13 cellular contexts compared by ENCODE assay signal in genomic region chr3:173465112-173465511, GRCh38.
DNase-seq lines count a peak whose midpoint lies in the region; ATAC-seq, FAIRE-seq and TF ChIP-seq lines count a peak whose summit lies in the region.
"Had no signal": no experiment of that assay in that cellular context is flagged by ENCODE, and none has a peak within 500 bp of the region (broad histone marks: within the 10 kb centered on the region; RNA-seq: fewer than 3 reads in every experiment).

No MANE protein-coding gene starts in this region.

- no peak overlapping the region for H4K91ac ChIP-seq in IMR-90 (ENCODE audit: insufficient read depth, low read depth, low read length)

- H3K4ac ChIP-seq in IMR-90 (ENCODE audit: low read depth, low read length): no peak overlapping the region

- H4K20me1 ChIP-seq in IMR-90 (ENCODE audit: insufficient read depth, low read length): no peaks in the 10 kb centered on the region
- H4K20me1 ChIP-seq in hepatocyte (ENCODE audit: insufficient read depth, poor library complexity, severe bottlenecking): no peaks in the 10 kb centered on the region

- H3K9me3 ChIP-seq in IMR-90 (ENCODE audit: control insufficient read depth, insufficient read depth, low read length) (no peaks in the 10 kb centered on the region), hepatocyte (ENCODE audit: low read depth) (no peaks in the 10 kb centered on the region), kidney (ENCODE audit: control insufficient read depth in 1 of 2, low read length in 2 of 2) (no peaks in the 10 kb centered on the region), left lung (no peaks in the 10 kb centered on the region)

- H3K4me2 ChIP-seq in IMR-90 (ENCODE audit: low read depth, low read length) (no peak overlapping the region), hepatocyte (no peak overlapping the region)

- TF ChIP-seq POLR2A in IMR-90 (IDR thresholded peaks at IDR 0.05; ENCODE audit: low read depth, low read length): no peak

- H3K36me3 ChIP-seq in BJ (ENCODE audit: control insufficient read depth, insufficient read depth, low read length) (no peaks in the 10 kb centered on the region), IMR-90 (ENCODE audit: control insufficient read depth, insufficient read depth, low read length) (no peaks in the 10 kb centered on the region), kidney epithelial cell (ENCODE audit: control insufficient read depth, insufficient read depth, low read length) (no peaks in the 10 kb centered on the region), hepatocyte (replicated peaks; ENCODE audit: insufficient read depth, low read depth) (no peaks in the 10 kb centered on the region), kidney (ENCODE audit: control insufficient read depth in 1 of 2, insufficient read depth in 2 of 2, low read length in 2 of 2) (no peaks in the 10 kb centered on the region), left lung (no peaks in the 10 kb centered on the region)

- no peaks in the 10 kb centered on the region for H3K4me1 ChIP-seq in IMR-90 (ENCODE audit: control insufficient read depth, insufficient read depth, low read length)
- no peaks in the 10 kb centered on the region for H3K4me1 ChIP-seq in hepatocyte (ENCODE audit: insufficient read depth)
- no peaks in the 10 kb centered on the region for H3K4me1 ChIP-seq in kidney (ENCODE audit: control insufficient read depth in 1 of 2, insufficient read depth in 1 of 2, low read depth in 1 of 2, low read length in 2 of 2)
- H3K4me1 ChIP-seq in left lung: no peaks in the 10 kb centered on the region

- H3K27ac ChIP-seq in IMR-90 (ENCODE audit: insufficient read depth, low read length) (no peak overlapping the region), hepatocyte (no peak overlapping the region), kidney (ENCODE audit: low read depth in 2 of 2, low read length in 2 of 2) (no peak overlapping the region), left lung (no peak overlapping the region)
- H3K27ac ChIP-seq: C4-2B had no signal

- no peak overlapping the region for H3K56ac ChIP-seq in IMR-90 (ENCODE audit: extremely low read depth, insufficient read depth, low read length)

- H4K5ac ChIP-seq in IMR-90 (ENCODE audit: low read depth, low read length): no peak overlapping the region

- in situ Hi-C loops in IMR-90 (cut with MboI; ENCODE audit: low sequenced_read_pairs): no loop called here

- dilution Hi-C loops in IMR-90 (cut with HindIII; ENCODE audit: low sequenced_read_pairs, unreplicated experiment): no loop called here

- H3K79me1 ChIP-seq in IMR-90 (ENCODE audit: low read depth in 1 of 2, low read length in 2 of 2): no peaks in the 10 kb centered on the region

- H3K9ac ChIP-seq in IMR-90 (ENCODE audit: low read depth, low read length): no peak overlapping the region
- no peak overlapping the region for H3K9ac ChIP-seq in kidney (ENCODE audit: low read length in 2 of 2)

- 60% methylated on average over 1 of the region's 1 CpG; no CpG with 5 or more reads in 1 of the 2 experiments for whole genome bisulfite sequencing in IMR-90 (ENCODE audit: extremely low coverage in 2 of 2, insufficient read length in 1 of 2), 2 experiments
- WGBS in hepatocyte (ENCODE audit: low lambda C conversion rate, missing lambda C conversion rate): 77% methylated on average over 1 of the region's 1 CpG

- H3K23ac ChIP-seq in IMR-90 (ENCODE audit: low read depth, low read length): no peak overlapping the region

- H2BK5ac ChIP-seq in IMR-90 (ENCODE audit: low read depth, low read length, poor library complexity, severe bottlenecking): no peak overlapping the region

- no peaks in the 10 kb centered on the region for H3K9me2 ChIP-seq in hepatocyte (replicated peaks; ENCODE audit: insufficient read depth)

- TF ChIP-seq CTCF in BJ (IDR thresholded peaks at IDR 0.05; ENCODE audit: insufficient read depth, low read depth, low read length): no peak
- TF ChIP-seq CTCF in IMR-90 (conservative IDR thresholded peaks at IDR 0.05; ENCODE audit: low read depth, low read length): no peak
- TF ChIP-seq CTCF in kidney epithelial cell (IDR thresholded peaks at IDR 0.05; ENCODE audit: insufficient read depth, low read length, poor library complexity, severe bottlenecking): no peak
- no peak for TF ChIP-seq CTCF in hepatocyte (IDR thresholded peaks at IDR 0.05; ENCODE audit: poor library complexity)
- TF ChIP-seq CTCF in kidney (IDR thresholded peaks at IDR 0.05; ENCODE audit: borderline replicate concordance, extremely low read depth, insufficient read depth): no peak
- TF ChIP-seq CTCF in left lung (IDR thresholded peaks at IDR 0.05): no peak

- H2AK5ac ChIP-seq in IMR-90 (ENCODE audit: low read depth, low read length): no peak overlapping the region

- no peak overlapping the region for H3K14ac ChIP-seq in IMR-90 (replicated peaks; ENCODE audit: low read depth, low read length)

- FAIRE-seq in kidney (lab: Jason Lieb, UNC): no peak
- FAIRE-seq: keratinocyte had no signal

- no peak overlapping the region for H2BK15ac ChIP-seq in IMR-90 (ENCODE audit: low read depth, low read length)

- POLR2A ChIA-PET in BJ (lab: Charles Lee): interaction anchor here (0.6 kb wide), 1 partner anchor 741 kb away, joined by 3 read pairs; no protein-coding TSS in a partner anchor
- POLR2A ChIA-PET in IMR-90 (lab: Charles Lee; ENCODE audit: unreplicated experiment): no interaction called here

- ATAC-seq in IMR-90 (ENCODE audit: low read depth) (peak; percentile 48), left lung (no peak), esophagus mucosa (no peak)
- ATAC-seq: sciatic nerve had no signal

- intact Hi-C loops in IMR-90 (cut with micrococcal nuclease) (no loop called here), kidney (cut with DNase I) (no loop called here), left lung (cut with DNase I) (no loop called here)

- H2BK20ac ChIP-seq in IMR-90 (ENCODE audit: low read depth, low read length): no peak overlapping the region

- no peaks in the 10 kb centered on the region for H3K79me2 ChIP-seq in hepatocyte

- H2AK9ac ChIP-seq in IMR-90 (replicated peaks; ENCODE audit: low read depth, low read length, poor library complexity): peak overlapping the region; percentile 65

- BruUV-seq in IMR-90 (replicated peaks; lab: Mats Ljungman, UMichigan): no TSS peak

- H4K8ac ChIP-seq in IMR-90 (ENCODE audit: low read depth in 2 of 2, low read length in 2 of 2): no peak overlapping the region

- CTCF ChIA-PET in BJ (lab: Yijun Ruan, JAX) (no interaction called here), IMR-90 (lab: Yijun Ruan, JAX) (interaction anchor here (0.6 kb wide), 1 partner anchor 624 kb away, joined by 4 read pairs; no protein-coding TSS in a partner anchor)

- H2BK120ac ChIP-seq in IMR-90 (ENCODE audit: low read depth, low read length): no peak overlapping the region

- TF ChIP-seq RAD21 in IMR-90 (IDR thresholded peaks at IDR 0.05; ENCODE audit: low read length): no peak

- H3K27me3 ChIP-seq in BJ (ENCODE audit: control insufficient read depth, insufficient read depth, low read length) (no peaks in the 10 kb centered on the region), IMR-90 (ENCODE audit: control insufficient read depth, insufficient read depth, low read length) (no peaks in the 10 kb centered on the region), kidney epithelial cell (ENCODE audit: control insufficient read depth, insufficient read depth, low read length) (no peaks in the 10 kb centered on the region), hepatocyte (no peaks in the 10 kb centered on the region), left lung (no peaks in the 10 kb centered on the region)

- peak; percentile 6 for DNase-seq in BJ (ENCODE audit: low read depth)
- peak; percentile 51 for DNase-seq in IMR-90
- DNase-seq in dedifferentiated amniotic fluid mesenchymal stem cell (ENCODE audit: extremely low spot score): peak; percentile 16
- peak; percentile 25 for DNase-seq in kidney epithelial cell (ENCODE audit: low read depth)
- no peak for DNase-seq in hepatocyte (ENCODE audit: low spot score)
- DNase-seq in kidney: no peak
- DNase-seq in left lung: no peak
- DNase-seq: activated CD4-positive, CD25-positive, alpha-beta regulatory T cell treated with anti-CD3 and anti-CD28 coated beads, Interleukin-2, amount 50 U/mL, for 72 hours; activated T-cell treated with anti-CD3 and anti-CD28 coated beads, Interleukin-2, amount 50 U/mL, for 24 hours had no signal

- H3K4me3 ChIP-seq in BJ (ENCODE audit: low read depth, low read length): no peak overlapping the region
- H3K4me3 ChIP-seq in IMR-90 (ENCODE audit: insufficient read depth, low read depth, low read length): no peak overlapping the region
- H3K4me3 ChIP-seq in kidney epithelial cell (ENCODE audit: low read depth, low read length): no peak overlapping the region
- no peak overlapping the region for H3K4me3 ChIP-seq in hepatocyte
- H3K4me3 ChIP-seq in kidney (ENCODE audit: low read length in 2 of 2): no peak overlapping the region
- H3K4me3 ChIP-seq in left lung: no peak overlapping the region

- peaks cover 4% of the 10 kb centered on the region; the same call in 1 of the 2 replicates for H3K9me1 ChIP-seq in IMR-90 (ENCODE audit: insufficient read depth, low read length)

- H3K18ac ChIP-seq in IMR-90 (ENCODE audit: low read depth, low read length): no peak overlapping the region

- H2AFZ ChIP-seq in IMR-90 (replicated peaks; ENCODE audit: low read length, poor library complexity): no peak overlapping the region
- no peak overlapping the region for H2AFZ ChIP-seq in hepatocyte

TF ChIP-seq in IMR-90, 13 proteins besides CTCF, POLR2A, EP300 and RAD21 (continues in another document):
- TF ChIP-seq MAZ (IDR thresholded peaks at IDR 0.05; ENCODE audit: borderline replicate concordance, low read depth, low read length) (no peak), RCOR1 (IDR thresholded peaks at IDR 0.05; ENCODE audit: insufficient replicate concordance, low read length) (no peak), RFX5 (IDR thresholded peaks at IDR 0.05; ENCODE audit: low read depth, low read length) (no peak), ELK1 (IDR thresholded peaks at IDR 0.05; ENCODE audit: borderline replicate concordance, low read depth, low read length) (no peak)
- TF ChIP-seq, protein P1, sequence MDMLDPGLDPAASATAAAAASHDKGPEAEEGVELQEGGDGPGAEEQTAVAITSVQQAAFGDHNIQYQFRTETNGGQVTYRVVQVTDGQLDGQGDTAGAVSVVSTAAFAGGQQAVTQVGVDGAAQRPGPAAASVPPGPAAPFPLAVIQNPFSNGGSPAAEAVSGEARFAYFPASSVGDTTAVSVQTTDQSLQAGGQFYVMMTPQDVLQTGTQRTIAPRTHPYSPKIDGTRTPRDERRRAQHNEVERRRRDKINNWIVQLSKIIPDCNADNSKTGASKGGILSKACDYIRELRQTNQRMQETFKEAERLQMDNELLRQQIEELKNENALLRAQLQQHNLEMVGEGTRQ (IDR thresholded peaks at IDR 0.05; ENCODE audit: low read depth, low read length): no peak

Comparison
In these comparisons a context has a peak if more than half of its experiments do, and no peak if none do; other contexts are left out.
1. DNase-seq: peak in BJ (single experiment), IMR-90 (single experiment), dedifferentiated amniotic fluid mesenchymal stem cell (single experiment) and kidney epithelial cell (single experiment); none in hepatocyte (single experiment), kidney (single experiment) and left lung (0 of 2).